Comparison of ENCODE assay signal across 8 cellular contexts in the genomic region with DNA sequence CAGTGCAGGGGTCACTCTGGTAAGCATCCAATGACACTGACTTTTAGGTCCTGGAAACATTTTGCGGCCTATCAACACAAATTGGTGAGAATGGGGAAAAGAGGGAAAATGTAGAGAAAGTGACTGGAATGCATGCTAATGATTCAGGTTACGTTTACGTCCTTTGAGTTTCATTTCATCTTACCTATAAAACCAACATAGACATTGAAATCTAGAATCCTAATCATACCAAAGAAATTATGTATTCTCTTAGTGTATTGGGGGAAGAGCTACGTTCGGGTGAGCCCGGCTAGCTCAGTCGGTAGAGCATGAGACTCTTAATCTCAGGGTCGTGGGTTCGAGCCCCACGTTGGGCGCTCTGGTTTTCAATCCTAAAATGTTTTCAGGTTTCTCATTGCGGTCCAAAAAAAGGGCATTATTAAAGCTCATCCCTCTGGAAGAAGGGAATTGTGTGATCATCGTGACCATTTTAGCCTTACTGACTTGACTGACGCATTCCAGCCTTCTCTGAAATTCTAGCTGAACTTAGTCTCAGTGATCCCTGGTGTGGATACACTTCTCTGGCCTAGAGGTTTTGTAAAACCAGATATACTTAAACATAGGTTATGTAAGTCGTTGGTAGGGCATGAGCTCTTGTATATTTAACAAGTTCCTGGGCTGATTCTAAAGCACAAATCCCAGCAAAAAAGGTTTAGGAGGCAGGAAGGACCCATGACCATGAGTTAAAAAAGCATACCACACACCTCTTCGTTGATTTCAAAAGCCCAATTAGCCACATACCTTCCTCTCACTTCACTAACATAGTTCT. TPM values are rescaled to one million over a fixed set of nuclear protein-coding genes. Genes with fewer than 3 reads are reported as not detected.
DNase-seq lines count a peak whose midpoint lies in the region; ATAC-seq and TF ChIP-seq lines count a peak whose summit lies in the region.

No MANE protein-coding gene starts in this region.

- H3K9me2 ChIP-seq in SK-N-SH, result no peaks in the 10 kb centered on the region

- H3K4me1 Mint-ChIP-seq in endodermal cell, result no peaks in the 10 kb centered on the region
- peaks cover 12% of the 10 kb centered on the region for H3K4me1 Mint-ChIP-seq in activated T-helper 2 cell treated with anti-CD3 and anti-CD28 coated beads, Interferon-gamma antibody, Interleukin-2, Interleukin-4, amounts not matched to agents 10 μg/mL and 5 μg/mL and 100 μg/mL, durations not matched to agents 14 hours and 24 hours and 36 hours (ENCODE audit: low read depth)

- TF ChIP-seq EP300 in Ishikawa (IDR thresholded peaks at IDR 0.05; ENCODE audit: borderline replicate concordance) (no peak; the same call in 1 of the 2 replicates), SK-N-SH (IDR thresholded peaks at IDR 0.05; ENCODE audit: borderline replicate concordance in 1 of 2, low read depth in 1 of 2, low read length in 1 of 2) (no peak)

- no peak overlapping the region for H3K4me3 ChIP-seq in SK-N-SH (ENCODE audit: low read depth in 2 of 2, low read length in 1 of 2)
- peak overlapping the region; percentile 97 for H3K4me3 ChIP-seq in endodermal cell (ENCODE audit: low read length)

- 14% methylated on average over 16 of the region's 16 CpGs for WGBS in SK-N-SH (ENCODE audit: low lambda C conversion rate)
- WGBS in endodermal cell (ENCODE audit: insufficient coverage in 1 of 2, insufficient read length in 1 of 2), 2 experiments, result 5 to 13% methylated on average over 11 to 14 of the region's 16 CpGs

- H4K20me1 ChIP-seq in SK-N-SH (ENCODE audit: insufficient read depth), result no peaks in the 10 kb centered on the region

- CTCF ChIA-PET in SK-N-SH (lab: Yijun Ruan, JAX), result interaction anchor here (0.8 to 1.4 kb wide), 5 partner anchors 11 to 215 kb away, joined by 3 to 6 read pairs (median 4); no protein-coding TSS in a partner anchor

- peaks cover 2% of the 10 kb centered on the region for H3K27me3 Mint-ChIP-seq in endodermal cell (ENCODE audit: insufficient read depth)
- no peaks in the 10 kb centered on the region for H3K27me3 Mint-ChIP-seq in activated T-helper 2 cell treated with anti-CD3 and anti-CD28 coated beads, Interferon-gamma antibody, Interleukin-2, Interleukin-4, amounts not matched to agents 10 μg/mL and 5 μg/mL and 100 μg/mL, durations not matched to agents 14 hours and 24 hours and 36 hours (ENCODE audit: low read depth)

- ATAC-seq in omental fat pad (ENCODE audit: low FRiP score), result peak; percentile 25
- ATAC-seq in HG03521 (IDR thresholded peaks at IDR 0.05; ENCODE audit: unreplicated experiment), result no peak

- peaks cover 3% of the 10 kb centered on the region for H3K9me3 Mint-ChIP-seq in endodermal cell
- no peaks in the 10 kb centered on the region for H3K9me3 Mint-ChIP-seq in activated T-helper 2 cell treated with anti-CD3 and anti-CD28 coated beads, Interferon-gamma antibody, Interleukin-2, Interleukin-4, amounts not matched to agents 10 μg/mL and 5 μg/mL and 100 μg/mL, durations not matched to agents 14 hours and 24 hours and 36 hours

- peaks cover 41% of the 10 kb centered on the region for H3F3A ChIP-seq in SK-N-SH (replicated peaks; ENCODE audit: insufficient read depth)

- H3K79me2 ChIP-seq in SK-N-SH (ENCODE audit: insufficient read depth), result no peaks in the 10 kb centered on the region

- H3K4me2 ChIP-seq in SK-N-SH, result 0 out of 2 replicates have a peak overlapping the region, but pooled peaks have one; percentile 22

- TF ChIP-seq RAD21 in Ishikawa (IDR thresholded peaks at IDR 0.05; ENCODE audit: low read depth), result no peak
- TF ChIP-seq RAD21 in SK-N-SH (IDR thresholded peaks at IDR 0.05; ENCODE audit: low read length), result no peak

- intact Hi-C loops in activated T-helper 2 cell treated with anti-CD3 and anti-CD28 coated beads, Interferon-gamma antibody, Interleukin-2, Interleukin-4, amounts not matched to agents 10 μg/mL and 5 μg/mL and 100 μg/mL, durations not matched to agents 14 hours and 24 hours and 36 hours (cut with micrococcal nuclease), result loop anchor here (5.0 kb wide), 1 partner anchor 41 kb away; a partner anchor contains a TSS

- POLR2A ChIA-PET in SK-N-SH (lab: Yijun Ruan, JAX), result no interaction called here

- H3K9ac ChIP-seq in SK-N-SH (no peak overlapping the region), endodermal cell (ENCODE audit: extremely low read depth, low read length, poor library complexity, severe bottlenecking) (no peak overlapping the region)

- peak; percentile 54 for DNase-seq in DMS153 treated with DMSO at 0.1 percent for 48 hours (lab: John Stamatoyannopoulos, UW; ENCODE audit: unreplicated experiment)
- DNase-seq in SK-N-SH, result peak; percentile 48
- DNase-seq in endodermal cell, result peak; percentile 90
- DNase-seq in omental fat pad (ENCODE audit: low spot score), result no peak
- no peak for DNase-seq in effector CD4-positive, alpha-beta T cell
- no peak for DNase-seq in activated T-helper 2 cell treated with anti-CD3 and anti-CD28 coated beads, Interferon-gamma antibody, Interleukin-2, Interleukin-4, amounts not matched to agents 10 μg/mL and 5 μg/mL and 100 μg/mL, durations not matched to agents 14 hours and 24 hours and 36 hours (ENCODE audit: low spot score)

- H3K27ac ChIP-seq in SK-N-SH (ENCODE audit: low read depth in 2 of 2, low read length in 1 of 2) (peak overlapping the region; percentile 28 to 45; a peak in 3 of 4 replicates), endodermal cell (ENCODE audit: low read depth, low read length) (no peak overlapping the region)

- no peaks in the 10 kb centered on the region for H3K36me3 ChIP-seq in SK-N-SH (replicated peaks in 1 of 2; ENCODE audit: control insufficient read depth in 1 of 2, insufficient read depth in 2 of 2, low read length in 1 of 2)
- H3K36me3 ChIP-seq in endodermal cell (ENCODE audit: control insufficient read depth, insufficient read depth, low read length), result no peaks in the 10 kb centered on the region

- H3K4me1 ChIP-seq in SK-N-SH (ENCODE audit: control insufficient read depth in 1 of 2, insufficient read depth in 2 of 2, low read depth in 1 of 2, low read length in 1 of 2) (peaks cover 0 to 3% of the 10 kb centered on the region in 2 experiments; a peak in 2 of 4 replicates), endodermal cell (ENCODE audit: control insufficient read depth, insufficient read depth, low read length) (no peaks in the 10 kb centered on the region)

- peak overlapping the region; percentile 64 for H3K27ac Mint-ChIP-seq in endodermal cell
- no peak overlapping the region for H3K27ac Mint-ChIP-seq in activated T-helper 2 cell treated with anti-CD3 and anti-CD28 coated beads, Interferon-gamma antibody, Interleukin-2, Interleukin-4, amounts not matched to agents 10 μg/mL and 5 μg/mL and 100 μg/mL, durations not matched to agents 14 hours and 24 hours and 36 hours

- H2AFZ ChIP-seq in SK-N-SH (ENCODE audit: low read depth), result no peak overlapping the region

- no peaks in the 10 kb centered on the region for H3K27me3 ChIP-seq in SK-N-SH (ENCODE audit: insufficient read depth)
- no peaks in the 10 kb centered on the region for H3K27me3 ChIP-seq in endodermal cell (ENCODE audit: control insufficient read depth, insufficient read depth, low read length, poor library complexity, severe bottlenecking)

- H3K36me3 Mint-ChIP-seq in endodermal cell (ENCODE audit: low read depth), result no peaks in the 10 kb centered on the region
- H3K36me3 Mint-ChIP-seq in activated T-helper 2 cell treated with anti-CD3 and anti-CD28 coated beads, Interferon-gamma antibody, Interleukin-2, Interleukin-4, amounts not matched to agents 10 μg/mL and 5 μg/mL and 100 μg/mL, durations not matched to agents 14 hours and 24 hours and 36 hours (ENCODE audit: low read depth), result no peaks in the 10 kb centered on the region

- H3K4me3 Mint-ChIP-seq in endodermal cell, result no peak overlapping the region
- H3K4me3 Mint-ChIP-seq in activated T-helper 2 cell treated with anti-CD3 and anti-CD28 coated beads, Interferon-gamma antibody, Interleukin-2, Interleukin-4, amounts not matched to agents 10 μg/mL and 5 μg/mL and 100 μg/mL, durations not matched to agents 14 hours and 24 hours and 36 hours (ENCODE audit: low read depth), result no peak overlapping the region

- TF ChIP-seq CTCF in SK-N-SH (IDR thresholded peaks at IDR 0.05) (no peak), endodermal cell (conservative IDR thresholded peaks at IDR 0.05) (no peak), omental fat pad (IDR thresholded peaks at IDR 0.05) (no peak)

- H3K9me3 ChIP-seq in SK-N-SH, result no peaks in the 10 kb centered on the region
- peaks cover 5% of the 10 kb centered on the region for H3K9me3 ChIP-seq in endodermal cell (ENCODE audit: control insufficient read depth, low read length)

TF ChIP-seq in Ishikawa, 13 proteins besides CTCF, POLR2A, EP300 and RAD21 (continues in another document):
- peak; percentile 40; the same call in 1 of the 2 replicates for TF ChIP-seq YY1 (IDR thresholded peaks at IDR 0.05; ENCODE audit: low read depth)

RNA-seq across cellular contexts. Expression of a gene that starts 18.3 kb away (rescaled TPM):
- polyA plus RNA-seq in SK-N-SH (2012; rRNA removed), result 76.3 and 79.7 TPM in 2 replicates
- 98.3 and 103 TPM in 2 replicates for polyA plus RNA-seq in SK-N-SH (2012; cell fraction: cytosol; rRNA removed)
- 27.6 and 48.3 TPM in 2 replicates for polyA plus RNA-seq in SK-N-SH (2012; cell fraction: nucleus; rRNA removed)
- total RNA-seq in endodermal cell, result 10 to 100 TPM; 48.8 to 79.8 TPM
- polyA plus RNA-seq in endodermal cell (2013, experiment 1 of 2), result 67.9 TPM
- 65.5 TPM for polyA plus RNA-seq in endodermal cell (2013, experiment 2 of 2)
- total RNA-seq in omental fat pad, result 10 to 100 TPM; 57.5 to 64.1 (median 61.1) TPM
- total RNA-seq in activated T-helper 2 cell treated with anti-CD3 and anti-CD28 coated beads, Interferon-gamma antibody, Interleukin-2, Interleukin-4, amounts not matched to agents 10 μg/mL and 5 μg/mL and 100 μg/mL, durations not matched to agents 14 hours and 24 hours and 36 hours, result 92.2 and 99.4 TPM in 2 replicates

RNA-seq across cellular contexts. Expression of a gene that starts 40.3 kb away (rescaled TPM):
- polyA plus RNA-seq in SK-N-SH (2012; rRNA removed), result 15.4 and 18.4 TPM in 2 replicates
- 10.1 and 15.2 TPM in 2 replicates for polyA plus RNA-seq in SK-N-SH (2012; cell fraction: cytosol; rRNA removed)
- 9.9 and 12.9 TPM in 2 replicates for polyA plus RNA-seq in SK-N-SH (2012; cell fraction: nucleus; rRNA removed)
- total RNA-seq in endodermal cell (10 to 100 TPM; 19.7 to 22.6 TPM), omental fat pad (10 to 100 TPM; 11.0 to 22.1 (median 13.5) TPM)
- polyA plus RNA-seq in endodermal cell (2013, experiment 1 of 2), result 19.8 TPM
- 18.5 TPM for polyA plus RNA-seq in endodermal cell (2013, experiment 2 of 2)
- 28.2 and 29.9 TPM in 2 replicates for total RNA-seq in activated T-helper 2 cell treated with anti-CD3 and anti-CD28 coated beads, Interferon-gamma antibody, Interleukin-2, Interleukin-4, amounts not matched to agents 10 μg/mL and 5 μg/mL and 100 μg/mL, durations not matched to agents 14 hours and 24 hours and 36 hours

RNA-seq across cellular contexts. Expression of a gene that starts 56.4 kb away (rescaled TPM):
- not detected in 2 replicates for polyA plus RNA-seq in SK-N-SH (2012; rRNA removed)
- polyA plus RNA-seq in SK-N-SH (2012; cell fraction: cytosol; rRNA removed), result 0.01 TPM in 1 of 2 replicates, not detected in the other
- not detected in 2 replicates for polyA plus RNA-seq in SK-N-SH (2012; cell fraction: nucleus; rRNA removed)
- total RNA-seq in endodermal cell (under 1 TPM in 1 of 2 donors, not detected in 1; 0.11 TPM), omental fat pad (not detected)
- not detected for polyA plus RNA-seq in endodermal cell (2013, experiment 1 of 2)
- polyA plus RNA-seq in endodermal cell (2013, experiment 2 of 2), result not detected
- total RNA-seq in activated T-helper 2 cell treated with anti-CD3 and anti-CD28 coated beads, Interferon-gamma antibody, Interleukin-2, Interleukin-4, amounts not matched to agents 10 μg/mL and 5 μg/mL and 100 μg/mL, durations not matched to agents 14 hours and 24 hours and 36 hours, result not detected in 2 replicates

Comparison
In these comparisons a context has a peak if more than half of its experiments do, and no peak if none do; other contexts are left out.
1. DNase-seq: peak in DMS153 treated with DMSO at 0.1 percent for 48 hours (single experiment), SK-N-SH (single experiment) and endodermal cell (single experiment); none in omental fat pad (single experiment), effector CD4-positive, alpha-beta T cell (single experiment) and activated T-helper 2 cell treated with anti-CD3 and anti-CD28 coated beads, Interferon-gamma antibody, Interleukin-2, Interleukin-4, amounts not matched to agents 10 μg/mL and 5 μg/mL and 100 μg/mL, durations not matched to agents 14 hours and 24 hours and 36 hours (single experiment).